Comparison of ENCODE assay signal across 33 cellular contexts in the genomic region with DNA sequence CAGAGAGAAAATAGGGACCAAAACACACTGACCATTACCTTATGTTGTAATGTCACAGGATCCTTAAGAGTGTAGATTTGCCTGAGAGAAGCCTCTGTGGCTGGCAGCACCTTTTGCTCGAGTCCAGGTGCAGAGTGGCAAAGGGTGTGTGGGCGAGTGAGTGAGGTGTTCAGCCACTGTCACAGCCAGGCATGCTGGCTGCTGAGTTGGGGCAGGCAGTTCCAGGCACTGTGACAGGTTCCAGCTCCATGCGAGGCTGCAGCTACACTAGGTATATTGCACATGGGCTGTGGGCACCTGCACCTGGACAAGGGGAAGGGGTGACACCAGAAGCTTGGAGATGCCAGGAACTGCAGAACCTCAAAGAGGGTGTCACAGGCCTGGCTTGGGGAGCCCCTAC.
"Had no signal": no experiment of that assay in that cellular context is flagged by ENCODE, and none has a peak within 500 bp of the region (broad histone marks: within the 10 kb centered on the region; RNA-seq: fewer than 3 reads in every experiment).

No MANE protein-coding gene starts in this region.

- H3K4me3 ChIP-seq: ascending aorta, cardiac muscle cell, PC-9 had no signal

- H3K27me3 ChIP-seq: ascending aorta, cardiac muscle cell had no signal

- H3K4me3 Mint-ChIP-seq: activated CD4-positive, alpha-beta T cell treated with anti-CD3 and anti-CD28 coated beads, Interleukin-2, amount 10 ng/mL, durations not matched to agents 24 days and 14 days; activated CD8-positive, alpha-beta T cell treated with anti-CD3 and anti-CD28 coated beads, Interleukin-2, amount 10 ng/mL, durations not matched to agents 7 days and 5 days; activated naive CD4-positive, alpha-beta T cell treated with anti-CD3 and anti-CD28 coated beads, Interleukin-2, amount 10 ng/mL, durations not matched to agents 7 days and 5 days; activated naive CD8-positive, alpha-beta T cell; activated T-cell treated with anti-CD3 and anti-CD28 coated beads, Interleukin-2, amount 50 U/mL, for 24 hours; central memory CD8-positive, alpha-beta T cell had no signal

- FAIRE-seq: RCC 7860 had no signal

- H3K36me3 Mint-ChIP-seq: activated naive CD4-positive, alpha-beta T cell treated with anti-CD3 and anti-CD28 coated beads, Interleukin-2, amount 10 ng/mL, durations not matched to agents 7 days and 5 days; activated naive CD8-positive, alpha-beta T cell had no signal

- ATAC-seq: activated CD8-positive, alpha-beta T cell treated with anti-CD3 and anti-CD28 coated beads, Interleukin-2, amount 10 ng/mL, durations not matched to agents 7 days and 5 days; Right ventricle myocardium inferior had no signal

- H3K27ac Mint-ChIP-seq: activated CD4-positive, alpha-beta T cell treated with anti-CD3 and anti-CD28 coated beads, Interleukin-2, amount 10 ng/mL, durations not matched to agents 24 days and 14 days; activated CD8-positive, alpha-beta T cell treated with anti-CD3 and anti-CD28 coated beads, Interleukin-2, amount 10 ng/mL, durations not matched to agents 7 days and 5 days; activated naive CD4-positive, alpha-beta T cell treated with anti-CD3 and anti-CD28 coated beads, Interleukin-2, amount 10 ng/mL, durations not matched to agents 7 days and 5 days; activated naive CD8-positive, alpha-beta T cell; activated T-cell treated with anti-CD3 and anti-CD28 coated beads, Interleukin-2, amount 50 U/mL, for 24 hours; activated T-helper 2 cell treated with anti-CD3 and anti-CD28 coated beads, Interferon-gamma antibody, Interleukin-2, Interleukin-4, amounts not matched to agents 10 μg/mL and 5 μg/mL and 100 μg/mL, durations not matched to agents 14 hours and 24 hours and 36 hours had no signal

- H3K4me2 ChIP-seq: KMS-11, PC-9 had no signal

- H3K9ac ChIP-seq: KMS-11 had no signal

- H3K27ac ChIP-seq: ascending aorta, cardiac muscle cell, KMS-11, PC-9, RWPE1, WERI-Rb-1 had no signal

- H3K4me1 ChIP-seq: ascending aorta had no signal

- H3K27me3 Mint-ChIP-seq: activated CD4-positive, alpha-beta T cell treated with anti-CD3 and anti-CD28 coated beads, Interleukin-2, amount 10 ng/mL, durations not matched to agents 24 days and 14 days; activated naive CD4-positive, alpha-beta T cell treated with anti-CD3 and anti-CD28 coated beads, Interleukin-2, amount 10 ng/mL, durations not matched to agents 7 days and 5 days; activated naive CD8-positive, alpha-beta T cell; activated T-cell treated with anti-CD3 and anti-CD28 coated beads, Interleukin-2, amount 50 U/mL, for 24 hours; central memory CD8-positive, alpha-beta T cell had no signal

- H2AFZ ChIP-seq: PC-9 had no signal

- H3K36me3 ChIP-seq: ascending aorta, cardiac muscle cell, WERI-Rb-1 had no signal

- H3K4me1 Mint-ChIP-seq: activated CD4-positive, alpha-beta T cell treated with anti-CD3 and anti-CD28 coated beads, Interleukin-2, amount 10 ng/mL, durations not matched to agents 24 days and 14 days; activated naive CD4-positive, alpha-beta T cell treated with anti-CD3 and anti-CD28 coated beads, Interleukin-2, amount 10 ng/mL, durations not matched to agents 7 days and 5 days; central memory CD8-positive, alpha-beta T cell had no signal

- DNase-seq: activated CD4-positive, alpha-beta T cell treated with anti-CD3 and anti-CD28 coated beads, Interleukin-2, amount 10 ng/mL, durations not matched to agents 24 days and 14 days; activated CD4-positive, alpha-beta T cell treated with anti-CD3 and anti-CD28 coated beads, Interleukin-2, amount 50 U/mL, for 4 hours; activated CD4-positive, CD25-positive, alpha-beta regulatory T cell; activated CD8-positive, alpha-beta T cell treated with anti-CD3 and anti-CD28 coated beads, Interleukin-2, amount 10 ng/mL, durations not matched to agents 7 days and 5 days; activated gamma-delta T cell treated with Interleukin-2 at 50 U/mL for 16 hours; activated naive CD4-positive, alpha-beta T cell treated with anti-CD3 and anti-CD28 coated beads, Interleukin-2, amount 10 ng/mL, durations not matched to agents 7 days and 5 days; activated T-cell treated with anti-CD3 and anti-CD28 coated beads, Interleukin-2, amount 50 U/mL, for 24 hours; amygdala; MM.1S; MV-4-11; NCI-H1092; NCI-H1436 treated with DMSO at 0.1 percent for 48 hours; NCI-H1694 treated with DMSO at 0.1 percent for 48 hours; NCI-H2029 treated with DMSO at 0.1 percent for 48 hours; NCI-H2171 treated with DMSO at 0.1 percent for 48 hours; NCI-H2227 treated with DMSO at 0.1 percent for 48 hours; NCI-H446; NCI-H510A treated with DMSO at 0.1 percent for 48 hours; NCI-H69; NCI-H82; PC-9; SIG-M5; T1000; WERI-Rb-1 had no signal
